Comparison of ENCODE assay signal across 8 cellular contexts in genomic region chr12:49187184-49187583, GRCh38. TPM values are rescaled to one million over a fixed set of nuclear protein-coding genes. Genes with fewer than 3 reads are reported as not detected.
DNase-seq lines count a peak whose midpoint lies in the region; ATAC-seq and TF ChIP-seq lines count a peak whose summit lies in the region.

No MANE protein-coding gene starts in this region.

- no peaks in the 10 kb centered on the region for H3K27me3 Mint-ChIP-seq in activated naive CD4-positive, alpha-beta T cell treated with anti-CD3 and anti-CD28 coated beads for 36 hours (ENCODE audit: low read depth)

- no peak overlapping the region for H3K27ac Mint-ChIP-seq in activated naive CD4-positive, alpha-beta T cell treated with anti-CD3 and anti-CD28 coated beads for 36 hours

- peak overlapping the region; percentile 94 for H3K27ac ChIP-seq in muscle layer of duodenum (ENCODE audit: low read length)

- CTCF ChIA-PET in activated naive CD4-positive, alpha-beta T cell treated with anti-CD3 and anti-CD28 coated beads for 36 hours (lab: Charles Lee) = interaction anchor here (0.6 to 1.3 kb wide), 4 partner anchors 10 to 60 kb away, joined by 3 to 5 read pairs (median 3); no protein-coding TSS in a partner anchor

- ATAC-seq in HG02970 (IDR thresholded peaks at IDR 0.05; ENCODE audit: low FRiP score, unreplicated experiment) = no peak

- no peaks in the 10 kb centered on the region for H3K27me3 ChIP-seq in muscle layer of duodenum (ENCODE audit: low read depth, low read length)

- DNase-seq in activated naive CD4-positive, alpha-beta T cell treated with anti-CD3 and anti-CD28 coated beads for 36 hours = no peak
- DNase-seq in activated naive CD4-positive, alpha-beta T cell treated with Interleukin-2 at 50 U/mL for 16 hours = no peak
- peak; percentile 2 to 13 for DNase-seq in SHP77 (lab: John Stamatoyannopoulos, UW)
- DNase-seq in epithelial cell of proximal tubule (ENCODE audit: low read depth) = no peak
- DNase-seq in stimulated activated CD4-positive, alpha-beta T cell treated with anti-CD3 and anti-CD28 coated beads, Interleukin-4, amount 100 ng/mL, for 4 hours = no peak
- DNase-seq in ecto neural progenitor cell (ENCODE audit: low spot score) = no peak

- H3K4me3 Mint-ChIP-seq in activated naive CD4-positive, alpha-beta T cell treated with anti-CD3 and anti-CD28 coated beads for 36 hours = peak overlapping the region; percentile 84

- H3K9me3 Mint-ChIP-seq in activated naive CD4-positive, alpha-beta T cell treated with anti-CD3 and anti-CD28 coated beads for 36 hours = no peaks in the 10 kb centered on the region

- H3K36me3 ChIP-seq in muscle layer of duodenum (ENCODE audit: control insufficient read depth in 1 of 2, insufficient read depth in 2 of 2, low read length in 2 of 2) = peaks cover 14 to 30% of the 10 kb centered on the region in 2 donors

- TF ChIP-seq CTCF in epithelial cell of proximal tubule (conservative IDR thresholded peaks at IDR 0.05; ENCODE audit: low read depth, low read length) = no peak

- peak overlapping the region; percentile 87 for H3K4me3 ChIP-seq in epithelial cell of proximal tubule (ENCODE audit: low read depth, low read length)
- peak overlapping the region; percentile 84 to 98 for H3K4me3 ChIP-seq in muscle layer of duodenum (ENCODE audit: low read depth in 1 of 2, low read length in 2 of 2)

- H3K4me1 Mint-ChIP-seq in activated naive CD4-positive, alpha-beta T cell treated with anti-CD3 and anti-CD28 coated beads for 36 hours (ENCODE audit: low read depth) = peaks cover 13% of the 10 kb centered on the region

- intact Hi-C loops in activated naive CD4-positive, alpha-beta T cell treated with anti-CD3 and anti-CD28 coated beads for 36 hours (cut with micrococcal nuclease) = loop anchor here (5.0 to 10.0 kb wide), 2 partner anchors 335 to 1432 kb away; partner anchors contain the start of genes DDX23 and RAPGEF3

- peaks cover 4 to 25% of the 10 kb centered on the region in 2 donors for H3K4me1 ChIP-seq in muscle layer of duodenum (ENCODE audit: control insufficient read depth in 1 of 2, insufficient read depth in 2 of 2, low read length in 2 of 2)

- peaks cover 5% of the 10 kb centered on the region for H3K36me3 Mint-ChIP-seq in activated naive CD4-positive, alpha-beta T cell treated with anti-CD3 and anti-CD28 coated beads for 36 hours (ENCODE audit: low read depth)

- no peaks in the 10 kb centered on the region for H3K9me3 ChIP-seq in muscle layer of duodenum (ENCODE audit: control insufficient read depth in 1 of 2, low read length in 2 of 2)

RNA-seq across cellular contexts. Expression of gene TUBA1A, which starts 1.7 kb away (rescaled TPM):
- total RNA-seq in activated naive CD4-positive, alpha-beta T cell treated with anti-CD3 and anti-CD28 coated beads for 36 hours = 10 to 100 TPM; 47.4 to 49.1 TPM
- total RNA-seq in epithelial cell of proximal tubule = 929 and 1,025 TPM in 2 replicates

RNA-seq across cellular contexts. Expression of gene TUBA1B, which starts 56.0 kb away (rescaled TPM):
- total RNA-seq in activated naive CD4-positive, alpha-beta T cell treated with anti-CD3 and anti-CD28 coated beads for 36 hours = 1,000 to 10,000 TPM; 2,826 to 2,914 TPM
- total RNA-seq in epithelial cell of proximal tubule = 2,565 and 4,770 TPM in 2 replicates

Comparison
In these comparisons a context has a peak if more than half of its experiments do, and no peak if none do; other contexts are left out.
1. DNase-seq: peak in SHP77 (2 of 2); none in activated naive CD4-positive, alpha-beta T cell treated with anti-CD3 and anti-CD28 coated beads for 36 hours (single experiment), activated naive CD4-positive, alpha-beta T cell treated with Interleukin-2 at 50 U/mL for 16 hours (single experiment), epithelial cell of proximal tubule (single experiment), stimulated activated CD4-positive, alpha-beta T cell treated with anti-CD3 and anti-CD28 coated beads, Interleukin-4, amount 100 ng/mL, for 4 hours (0 of 2) and ecto neural progenitor cell (single experiment).
2. RNA of gene TUBA1A, which starts 1.7 kb away (total RNA-seq): 929 to 1,025 TPM in epithelial cell of proximal tubule; 47.4 to 49.1 TPM in activated naive CD4-positive, alpha-beta T cell treated with anti-CD3 and anti-CD28 coated beads for 36 hours; every median in the first group is over 10 times any median in the second.